ENCODE assay signal across 19 cellular contexts in genomic region chr4:40547446-40548132, GRCh38.
DNase-seq lines count a peak whose midpoint lies in the region; ATAC-seq and TF ChIP-seq lines count a peak whose summit lies in the region.
"Had no signal": no experiment of that assay in that cellular context is flagged by ENCODE, and none has a peak within 500 bp of the region (broad histone marks: within the 10 kb centered on the region; RNA-seq: fewer than 3 reads in every experiment).

No MANE protein-coding gene starts in this region.

- H3K9me3 Mint-ChIP-seq in activated T-helper 1 cell treated with anti-CD3 and anti-CD28 coated beads, Interleukin-12 subunit alpha, Interleukin-12 subunit beta, Interleukin-2, Interleukin-4 antibody, amounts not matched to agents 30 ng/mL and 10 ng/mL and 1 ng/mL, durations not matched to agents 14 hours and 24 hours and 36 hours = no peaks in the 10 kb centered on the region
- H3K9me3 Mint-ChIP-seq: activated naive CD4-positive, alpha-beta T cell treated with anti-CD3 and anti-CD28 coated beads, Interleukin-2, amount 10 ng/mL, durations not matched to agents 7 days and 5 days; T-helper 2 cell treated with Interferon-gamma antibody and Interleukin-4, amounts not matched to agents 5 μg/mL and 100 μg/mL, for 36 hours had no signal

- WGBS in transverse colon (ENCODE audit: low coverage in 1 of 2), 2 donors = 65 to 74% methylated on average over 2 to 4 of the region's 4 CpGs

- H3K4me3 ChIP-seq in mucosa of rectum (ENCODE audit: low read length in 2 of 2) (peak overlapping the region; percentile 47 to 50), transverse colon (no peak overlapping the region), lower lobe of right lung (no peak overlapping the region)
- H3K4me3 ChIP-seq: testis had no signal

- H3K9me3 ChIP-seq in mucosa of rectum (ENCODE audit: control insufficient read depth in 2 of 2, low read length in 2 of 2) (no peaks in the 10 kb centered on the region), transverse colon (no peaks in the 10 kb centered on the region), lower lobe of right lung (no peaks in the 10 kb centered on the region)
- H3K9me3 ChIP-seq: testis had no signal

- no peaks in the 10 kb centered on the region for H3K27me3 Mint-ChIP-seq in activated T-helper 1 cell treated with anti-CD3 and anti-CD28 coated beads, Interleukin-12 subunit alpha, Interleukin-12 subunit beta, Interleukin-2, Interleukin-4 antibody, amounts not matched to agents 30 ng/mL and 10 ng/mL and 1 ng/mL, durations not matched to agents 14 hours and 24 hours and 36 hours (ENCODE audit: insufficient read depth)
- H3K27me3 Mint-ChIP-seq: activated naive CD4-positive, alpha-beta T cell treated with anti-CD3 and anti-CD28 coated beads, Interleukin-2, amount 10 ng/mL, durations not matched to agents 7 days and 5 days had no signal

- no peak for ATAC-seq in GM21737 (IDR thresholded peaks at IDR 0.05; ENCODE audit: unreplicated experiment)
- no peak for ATAC-seq in lower lobe of right lung
- ATAC-seq in HG02642 (IDR thresholded peaks at IDR 0.05; ENCODE audit: poor library complexity, unreplicated experiment) = no peak

- H3K36me3 Mint-ChIP-seq in activated T-helper 1 cell treated with anti-CD3 and anti-CD28 coated beads, Interleukin-12 subunit alpha, Interleukin-12 subunit beta, Interleukin-2, Interleukin-4 antibody, amounts not matched to agents 30 ng/mL and 10 ng/mL and 1 ng/mL, durations not matched to agents 14 hours and 24 hours and 36 hours (ENCODE audit: low read depth) = peaks cover 4% of the 10 kb centered on the region
- H3K36me3 Mint-ChIP-seq: activated naive CD4-positive, alpha-beta T cell treated with anti-CD3 and anti-CD28 coated beads, Interleukin-2, amount 10 ng/mL, durations not matched to agents 7 days and 5 days; CD4-positive, CD25-positive, alpha-beta regulatory T cell had no signal

- no peak for TF ChIP-seq EP300 in transverse colon (IDR thresholded peaks at IDR 0.05; ENCODE audit: low read depth)

- H3K4me3 Mint-ChIP-seq in activated T-helper 1 cell treated with anti-CD3 and anti-CD28 coated beads, Interleukin-12 subunit alpha, Interleukin-12 subunit beta, Interleukin-2, Interleukin-4 antibody, amounts not matched to agents 30 ng/mL and 10 ng/mL and 1 ng/mL, durations not matched to agents 14 hours and 24 hours and 36 hours = no peak overlapping the region
- H3K4me3 Mint-ChIP-seq: activated naive CD4-positive, alpha-beta T cell treated with anti-CD3 and anti-CD28 coated beads, Interleukin-2, amount 10 ng/mL, durations not matched to agents 7 days and 5 days; CD4-positive, CD25-positive, alpha-beta regulatory T cell; T-helper 2 cell treated with Interferon-gamma antibody and Interleukin-4, amounts not matched to agents 5 μg/mL and 100 μg/mL, for 36 hours had no signal

- TF ChIP-seq CTCF in transverse colon (IDR thresholded peaks at IDR 0.05) = no peak
- no peak for TF ChIP-seq CTCF in lower lobe of right lung (IDR thresholded peaks at IDR 0.05)

- peaks cover 0 to 2% of the 10 kb centered on the region in 2 donors for H3K36me3 ChIP-seq in mucosa of rectum (ENCODE audit: control insufficient read depth in 2 of 2, insufficient read depth in 2 of 2, low read length in 2 of 2)
- no peaks in the 10 kb centered on the region for H3K36me3 ChIP-seq in transverse colon
- no peaks in the 10 kb centered on the region for H3K36me3 ChIP-seq in lower lobe of right lung

- H3K9ac ChIP-seq in mucosa of rectum (ENCODE audit: low read depth in 1 of 2, low read length in 2 of 2) = peak overlapping the region; percentile 44 to 70

- in situ Hi-C loops in transverse colon (cut with MboI; ENCODE audit: low pct_ligation_motif_present in 1 of 4, low pct_unique_long_range_greater_than_20kb in 1 of 4, low sequenced_read_pairs in 3 of 4) = loop anchor here in 1 of 4 donors (25.0 kb wide), 1 partner anchor 165 kb away; no protein-coding TSS in a partner anchor

- peaks cover 40% of the 10 kb centered on the region for H3K4me1 Mint-ChIP-seq in activated T-helper 1 cell treated with anti-CD3 and anti-CD28 coated beads, Interleukin-12 subunit alpha, Interleukin-12 subunit beta, Interleukin-2, Interleukin-4 antibody, amounts not matched to agents 30 ng/mL and 10 ng/mL and 1 ng/mL, durations not matched to agents 14 hours and 24 hours and 36 hours (ENCODE audit: low read depth)

- peak; percentile 81 for DNase-seq in M059J (ENCODE audit: low read depth)
- no peak for DNase-seq in activated T-helper 1 cell treated with anti-CD3 and anti-CD28 coated beads, Interleukin-12 subunit alpha, Interleukin-12 subunit beta, Interleukin-2, Interleukin-4 antibody, amounts not matched to agents 30 ng/mL and 10 ng/mL and 1 ng/mL, durations not matched to agents 14 hours and 24 hours and 36 hours (ENCODE audit: low spot score)
- no peak for DNase-seq in transverse colon
- DNase-seq in lower lobe of right lung = no peak
- DNase-seq: activated CD4-positive, alpha-beta T cell treated with anti-CD3 and anti-CD28 coated beads for 48 hours; activated naive CD4-positive, alpha-beta T cell treated with anti-CD3 and anti-CD28 coated beads, Interleukin-2, amount 10 ng/mL, durations not matched to agents 7 days and 5 days; CD4-positive, CD25-positive, alpha-beta regulatory T cell; effector CD4-positive, alpha-beta T cell; H7; hippocampal formation; NCI-H1048; NCI-H2107; retina; stimulated activated CD4-positive, alpha-beta T cell treated with anti-CD3 and anti-CD28 coated beads, Interleukin-2, amount 100 ng/mL, for 24 hours had no signal

- peak overlapping the region; percentile 2 for H3K27ac Mint-ChIP-seq in activated T-helper 1 cell treated with anti-CD3 and anti-CD28 coated beads, Interleukin-12 subunit alpha, Interleukin-12 subunit beta, Interleukin-2, Interleukin-4 antibody, amounts not matched to agents 30 ng/mL and 10 ng/mL and 1 ng/mL, durations not matched to agents 14 hours and 24 hours and 36 hours
- H3K27ac Mint-ChIP-seq: T-helper 2 cell treated with Interferon-gamma antibody and Interleukin-4, amounts not matched to agents 5 μg/mL and 100 μg/mL, for 36 hours had no signal

- H3K27me3 ChIP-seq in mucosa of rectum (ENCODE audit: control insufficient read depth in 2 of 2, insufficient read depth in 2 of 2, low read length in 2 of 2) (no peaks in the 10 kb centered on the region), transverse colon (no peaks in the 10 kb centered on the region), lower lobe of right lung (ENCODE audit: low read depth) (no peaks in the 10 kb centered on the region)
- H3K27me3 ChIP-seq: testis had no signal

- peaks cover 28 to 47% of the 10 kb centered on the region in 2 donors for H3K4me1 ChIP-seq in mucosa of rectum (ENCODE audit: control insufficient read depth in 2 of 2, insufficient read depth in 2 of 2, low read length in 2 of 2)
- H3K4me1 ChIP-seq in transverse colon = peaks cover 23 to 65% (median 45%) of the 10 kb centered on the region in 4 donors
- H3K4me1 ChIP-seq in lower lobe of right lung = peaks cover 41% of the 10 kb centered on the region

- TF ChIP-seq POLR2A in transverse colon (IDR thresholded peaks at IDR 0.05) = no peak

- intact Hi-C loops in activated T-helper 1 cell treated with anti-CD3 and anti-CD28 coated beads, Interleukin-12 subunit alpha, Interleukin-12 subunit beta, Interleukin-2, Interleukin-4 antibody, amounts not matched to agents 30 ng/mL and 10 ng/mL and 1 ng/mL, durations not matched to agents 14 hours and 24 hours and 36 hours (cut with micrococcal nuclease) = no loop called here
- intact Hi-C loops in transverse colon (cut with DNase I; ENCODE audit: low total_unique reads) (no loop called here), lower lobe of right lung (cut with DNase I) (no loop called here)

- H3K27ac ChIP-seq in mucosa of rectum (ENCODE audit: low read depth in 2 of 2, low read length in 2 of 2) (peak overlapping the region; percentile 94 to 96), transverse colon (peak overlapping the region; percentile 73 to 88 (median 83)), lower lobe of right lung (no peak overlapping the region)

Comparison
In these comparisons a context has a peak if more than half of its experiments do, and no peak if none do; other contexts are left out.
1. H3K4me3 ChIP-seq: peak in mucosa of rectum (2 of 2); none in transverse colon (0 of 4) and lower lobe of right lung (single experiment).